Comparison of ENCODE assay signal across 1 cellular context in genomic region chr9:128442150-128442549, GRCh38.
TF ChIP-seq lines count a peak whose summit lies in the region.

No MANE protein-coding gene starts in this region.

TF ChIP-seq in K562, 482 proteins besides CTCF, POLR2A, EP300 and RAD21 (continued from another document):
- TF ChIP-seq NFIX (CRISPR knock-in tag; IDR thresholded peaks at IDR 0.05; ENCODE audit: low read depth): peak; percentile 87
